Comparison of ENCODE assay signal across 23 cellular contexts in the genomic region with DNA sequence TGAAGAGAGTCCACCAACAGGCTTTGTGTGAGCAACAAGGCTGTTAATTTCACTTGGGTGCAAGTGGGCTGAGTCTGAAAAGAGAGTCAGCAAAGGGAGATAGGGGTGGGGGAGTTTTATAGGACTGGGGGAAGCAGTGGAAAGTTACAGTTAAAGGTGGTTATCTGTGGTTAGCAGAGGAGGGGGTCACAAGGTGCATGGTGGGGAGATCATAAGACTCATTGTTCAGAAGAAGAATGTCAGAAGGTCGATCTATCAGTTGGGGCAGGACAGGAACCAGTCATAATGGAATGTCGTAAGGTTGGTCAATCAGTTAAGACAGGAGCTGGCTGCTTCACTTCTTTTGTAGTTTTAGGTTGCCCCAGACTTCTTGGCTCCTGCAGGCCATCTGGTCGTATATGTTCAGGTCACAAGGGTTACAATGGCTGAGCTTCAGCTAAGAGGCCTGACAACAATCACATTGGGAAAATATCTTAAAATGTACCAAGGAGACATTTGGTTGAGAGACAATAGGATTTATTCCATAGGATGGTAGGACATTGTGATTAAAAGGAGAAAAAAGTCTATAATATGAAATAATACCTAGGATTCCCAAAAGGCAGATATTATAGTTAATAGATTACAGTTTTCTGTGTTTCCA.
A peak's percentile ranks its signal among the peaks of the same experiment; 100 is the strongest.
DNase-seq lines count a peak whose midpoint lies in the region; ATAC-seq, FAIRE-seq and TF ChIP-seq lines count a peak whose summit lies in the region.
"Had no signal": no experiment of that assay in that cellular context is flagged by ENCODE, and none has a peak within 500 bp of the region (broad histone marks: within the 10 kb centered on the region; RNA-seq: fewer than 3 reads in every experiment).

No MANE protein-coding gene starts in this region.

- peaks cover 8% of the 10 kb centered on the region for H3K4me1 Mint-ChIP-seq in nephron progenitor cell

- no peaks in the 10 kb centered on the region for H4K20me1 ChIP-seq in K562 (replicated peaks; ENCODE audit: control insufficient read depth, insufficient read depth, low read length)

- POLR2A ChIA-PET in K562 (lab: Yijun Ruan, JAX) = no interaction called here

- H3K4me3 ChIP-seq in K562 = no peak overlapping the region
- H3K4me3 ChIP-seq in brain microvascular endothelial cell (ENCODE audit: low read depth, low read length) = no peak overlapping the region
- H3K4me3 ChIP-seq: GM12878, PC-9, SJCRH30 had no signal

- in situ Hi-C loops in K562 (cut with MboI) (no loop called here), brain microvascular endothelial cell (cut with HindIII; ENCODE audit: low pct_ligation_motif_present, low sequenced_read_pairs) (no loop called here)

- no peak for ATAC-seq in K562
- ATAC-seq: GM12878, Right ventricle myocardium inferior had no signal

- CTCF ChIA-PET in K562 (lab: Yijun Ruan, JAX; ENCODE audit: low intra/inter-chr PET ratio) = no interaction called here

- DNase-seq in NCI-H2227 (lab: John Stamatoyannopoulos, UW; ENCODE audit: unreplicated experiment) (peak; percentile 55), NCI-H82 (lab: John Stamatoyannopoulos, UW) (peak; percentile 61), K562 (ENCODE audit: extremely low read depth in 1 of 4, low spot score in 3 of 4) (peak in 3 of 4 experiments; percentile 11 to 72 (median 13)), nephron progenitor cell (no peak), brain microvascular endothelial cell (no peak), NCI-H1048 (lab: John Stamatoyannopoulos, UW) (no peak), A172 (ENCODE audit: low spot score) (no peak)
- DNase-seq: DMS53, GOT3, HCEC 1CT, IMR-90, NCI-H1092 treated with DMSO at 0.1 percent for 48 hours, NCI-H1436, NCI-H187, NCI-H2081 treated with DMSO at 0.1 percent for 48 hours, NCI-H446 treated with DMSO at 0.1 percent for 48 hours, PC-9, SJCRH30, T-helper 2 cell had no signal

- H3K27ac Mint-ChIP-seq in nephron progenitor cell = peak overlapping the region; percentile 47

- H3K4me2 ChIP-seq in K562 (ENCODE audit: insufficient read depth, low read length) = no peak overlapping the region
- H3K4me2 ChIP-seq: KMS-11, PC-9 had no signal

- TF ChIP-seq CTCF in K562 (IDR thresholded peaks at IDR 0.05 in 2 of 3, conservative IDR thresholded peaks at IDR 0.05 in 1 of 3; ENCODE audit: insufficient read depth in 2 of 3, low read depth in 1 of 3, low read length in 3 of 3) (no peak), nephron progenitor cell (IDR thresholded peaks at IDR 0.05) (no peak), brain microvascular endothelial cell (IDR thresholded peaks at IDR 0.05; ENCODE audit: low read depth, low read length, missing control alignments) (no peak)

- no peak overlapping the region for H2AFZ ChIP-seq in K562 (ENCODE audit: low read depth, low read length)
- H2AFZ ChIP-seq: PC-9 had no signal

- H3K27me3 ChIP-seq in K562 (ENCODE audit: control insufficient read depth in 2 of 2, insufficient read depth in 2 of 2, low read length in 2 of 2) (no peaks in the 10 kb centered on the region), brain microvascular endothelial cell (replicated peaks) (no peaks in the 10 kb centered on the region)
- H3K27me3 ChIP-seq: SJCRH30 had no signal

- intact Hi-C loops in K562 (cut with micrococcal nuclease) = no loop called here

- H3K79me2 ChIP-seq in K562 (ENCODE audit: control insufficient read depth, insufficient read depth, low read length) = no peaks in the 10 kb centered on the region

- TF ChIP-seq POLR2A in K562 (conservative IDR thresholded peaks at IDR 0.05) = no peak

- H3K9me3 Mint-ChIP-seq in nephron progenitor cell = peaks cover 6% of the 10 kb centered on the region

- H3K36me3 ChIP-seq in K562 (ENCODE audit: control insufficient read depth, insufficient read depth, low read length) (no peaks in the 10 kb centered on the region), brain microvascular endothelial cell (replicated peaks) (no peaks in the 10 kb centered on the region)
- H3K36me3 ChIP-seq: SJCRH30 had no signal

- no peaks in the 10 kb centered on the region for H3K9me3 ChIP-seq in K562 (replicated peaks; ENCODE audit: control insufficient read depth, insufficient read depth, low read depth, low read length)
- H3K9me3 ChIP-seq: SJCRH30 had no signal

- no peak overlapping the region for H3K9ac ChIP-seq in K562 (ENCODE audit: insufficient read depth in 1 of 2, low read depth in 2 of 2, low read length in 2 of 2)
- H3K9ac ChIP-seq: KMS-11 had no signal

- TF ChIP-seq EP300 in K562 (IDR thresholded peaks at IDR 0.05; ENCODE audit: low read length) = peak; percentile 60; the same call in 1 of the 2 replicates

- BruUV-seq in K562 (replicated peaks; lab: Mats Ljungman, UMichigan) = no TSS peak

- peaks cover 3% of the 10 kb centered on the region for H3K36me3 Mint-ChIP-seq in nephron progenitor cell (ENCODE audit: low read depth)

- H3K27me3 Mint-ChIP-seq in nephron progenitor cell (ENCODE audit: low read depth, poor library complexity) = no peaks in the 10 kb centered on the region

- WGBS in K562 (ENCODE audit: insufficient coverage, low coverage, missing lambda C conversion rate) = 0% methylated on average over 3 of the region's 3 CpGs

- no peak overlapping the region for H3K27ac ChIP-seq in K562 (ENCODE audit: extremely low read depth, low read depth, low read length)
- no peak overlapping the region for H3K27ac ChIP-seq in brain microvascular endothelial cell
- H3K27ac ChIP-seq: KMS-11, PC-9, SJCRH30 had no signal

- H3K9me1 ChIP-seq in K562 (ENCODE audit: control insufficient read depth, insufficient read depth, low read length) = no peaks in the 10 kb centered on the region

- FAIRE-seq in K562 (lab: Jason Lieb, UNC) = no peak
- FAIRE-seq: G401.6, GM12878 had no signal

- no peaks in the 10 kb centered on the region for H3K4me1 ChIP-seq in K562 (replicated peaks in 1 of 2; ENCODE audit: control insufficient read depth in 2 of 2, insufficient read depth in 2 of 2, low read length in 2 of 2)
- H3K4me1 ChIP-seq: SJCRH30 had no signal

- TF ChIP-seq RAD21 in K562 (CRISPR knock-in tag; conservative IDR thresholded peaks at IDR 0.05 in 1 of 2, IDR thresholded peaks at IDR 0.05 in 1 of 2) = peak in 1 of 2 experiments; percentile 24; a peak in 1 of 4 replicates

- H3K4me3 Mint-ChIP-seq in nephron progenitor cell = no peak overlapping the region

TF ChIP-seq in K562, 482 proteins besides CTCF, POLR2A, EP300 and RAD21 (continues in another document):
- no peak for TF ChIP-seq NR1H2 (CRISPR knock-in tag; IDR thresholded peaks at IDR 0.05)
- peak; percentile 21 to 44 for TF ChIP-seq NCOA2 (IDR thresholded peaks at IDR 0.05; ENCODE audit: partially characterized antibody in 2 of 2)
- peak; percentile 92 for TF ChIP-seq CBFA2T3 (IDR thresholded peaks at IDR 0.05)
- no peak for TF ChIP-seq BRD9 (IDR thresholded peaks at IDR 0.05; ENCODE audit: low read depth, partially characterized antibody)
- TF ChIP-seq RBM39 (optimal IDR thresholded peaks at IDR 0.05; ENCODE audit: low read depth, low read length) = no peak
- peak; percentile 27; the same call in 1 of the 2 replicates for TF ChIP-seq EGR1 (conservative IDR thresholded peaks at IDR 0.05)
- TF ChIP-seq MCM2 (IDR thresholded peaks at IDR 0.05; ENCODE audit: low read depth) = no peak
- TF ChIP-seq GTF2E2 (tag; IDR thresholded peaks at IDR 0.05) = no peak
- TF ChIP-seq NCOA6 (IDR thresholded peaks at IDR 0.05) = no peak
- TF ChIP-seq CEBPB (tag; IDR thresholded peaks at IDR 0.05) = no peak
- TF ChIP-seq ESRRB (CRISPR knock-in tag; IDR thresholded peaks at IDR 0.05; ENCODE audit: borderline replicate concordance) = no peak
- TF ChIP-seq ZNF311 (CRISPR knock-in tag; IDR thresholded peaks at IDR 0.05) = peak; percentile 88
- no peak for TF ChIP-seq TFAP4 (CRISPR knock-in tag; IDR thresholded peaks at IDR 0.05; ENCODE audit: borderline replicate concordance)
- peak in 1 of 2 experiments; percentile 53; a peak in 1 of 4 replicates for TF ChIP-seq ZNF639 (CRISPR knock-in tag; conservative IDR thresholded peaks at IDR 0.05 in 1 of 2, IDR thresholded peaks at IDR 0.05 in 1 of 2)
- peak; percentile 74 for TF ChIP-seq SOX6 (IDR thresholded peaks at IDR 0.05)
- no peak for TF ChIP-seq RBM14 (IDR thresholded peaks at IDR 0.05; ENCODE audit: borderline replicate concordance, insufficient read depth, low read depth, low read length)
- TF ChIP-seq FOXO4 (CRISPR knock-in tag; IDR thresholded peaks at IDR 0.05) = no peak
- peak; percentile 45 to 54; a peak in 2 of 4 replicates for TF ChIP-seq KDM1A (IDR thresholded peaks at IDR 0.05)

Comparison
In these comparisons a context has a peak if more than half of its experiments do, and no peak if none do; other contexts are left out.
1. DNase-seq: peak in NCI-H2227 (single experiment), NCI-H82 (single experiment) and K562 (3 of 4); none in nephron progenitor cell (single experiment), brain microvascular endothelial cell (single experiment), NCI-H1048 (single experiment) and A172 (single experiment).